In genomic region chr16:21169249-21169981, GRCh38 we compare ENCODE assay signal across 1 cellular context.
TF ChIP-seq lines count a peak whose summit lies in the region.

No MANE protein-coding gene starts in this region.

TF ChIP-seq in K562, 482 proteins besides CTCF, POLR2A, EP300 and RAD21 (continued from another document):
- no peak for TF ChIP-seq MECOM (CRISPR knock-in tag; IDR thresholded peaks at IDR 0.05)
- TF ChIP-seq ATF3 (IDR thresholded peaks at IDR 0.05): peak; percentile 63
- TF ChIP-seq ATF3 (CRISPR knock-in tag; conservative IDR thresholded peaks at IDR 0.05): no peak
- TF ChIP-seq ZNF384 (IDR thresholded peaks at IDR 0.05; ENCODE audit: low read depth, low read length): peak; percentile 81
- peak; percentile 82 for TF ChIP-seq FOSL1 (tag; conservative IDR thresholded peaks at IDR 0.05)
- 0 out of 2 replicates have a peak, but pooled peaks have one; percentile 14 for TF ChIP-seq TCF3 (CRISPR knock-in tag; IDR thresholded peaks at IDR 0.05)
